ENCODE assay signal across 1 cellular context in the genomic region with DNA sequence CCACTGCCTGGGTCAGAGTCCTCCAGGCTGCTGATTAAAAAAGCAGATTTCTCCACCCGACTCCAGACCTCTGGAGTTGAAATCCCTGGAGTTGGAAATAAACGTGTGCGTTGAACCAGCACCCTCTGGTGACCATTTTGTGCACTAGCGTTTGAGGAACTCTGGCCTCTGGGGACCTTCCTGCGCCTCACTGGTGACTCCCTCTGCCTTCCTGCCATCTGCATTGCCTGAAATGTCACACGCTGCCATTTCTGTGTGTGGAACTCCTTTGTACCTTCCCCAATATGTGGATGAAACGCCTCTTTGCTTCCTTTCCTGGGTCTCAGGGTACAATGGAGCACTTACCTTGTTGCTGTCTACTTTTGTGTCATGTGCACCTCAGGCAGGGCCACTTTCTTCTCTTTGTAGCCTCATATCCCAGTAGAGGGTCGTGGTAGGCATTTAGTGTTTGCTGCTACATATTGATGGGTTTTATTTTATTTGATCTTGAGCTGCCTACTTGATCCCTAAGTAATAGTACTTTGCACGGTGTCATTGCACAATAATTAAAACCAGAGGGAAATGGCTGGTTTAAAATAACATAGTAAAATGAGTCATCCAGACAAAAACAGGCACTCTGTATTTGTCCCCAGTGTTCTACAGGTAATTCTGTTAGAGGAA.
TF ChIP-seq lines count a peak whose summit lies in the region.

No MANE protein-coding gene starts in this region.

TF ChIP-seq in H1, 55 proteins besides CTCF, POLR2A, EP300 and RAD21 (continued from another document):
- TF ChIP-seq KDM1A (IDR thresholded peaks at IDR 0.05; ENCODE audit: borderline replicate concordance, low read length) (no peak), SP1 (IDR thresholded peaks at IDR 0.05; ENCODE audit: low read depth, low read length) (no peak), ASH2L (IDR thresholded peaks at IDR 0.05; ENCODE audit: low read length) (no peak), GTF2F1 (IDR thresholded peaks at IDR 0.05; ENCODE audit: borderline replicate concordance, low read depth, low read length) (no peak), RBBP5 (IDR thresholded peaks at IDR 0.05; ENCODE audit: borderline replicate concordance, low read depth, low read length) (no peak)
- TF ChIP-seq, protein P1, sequence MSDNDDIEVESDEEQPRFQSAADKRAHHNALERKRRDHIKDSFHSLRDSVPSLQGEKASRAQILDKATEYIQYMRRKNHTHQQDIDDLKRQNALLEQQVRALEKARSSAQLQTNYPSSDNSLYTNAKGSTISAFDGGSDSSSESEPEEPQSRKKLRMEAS (IDR thresholded peaks at IDR 0.05): no peak
